Comparison of ENCODE assay signal across 21 cellular contexts in the genomic region with DNA sequence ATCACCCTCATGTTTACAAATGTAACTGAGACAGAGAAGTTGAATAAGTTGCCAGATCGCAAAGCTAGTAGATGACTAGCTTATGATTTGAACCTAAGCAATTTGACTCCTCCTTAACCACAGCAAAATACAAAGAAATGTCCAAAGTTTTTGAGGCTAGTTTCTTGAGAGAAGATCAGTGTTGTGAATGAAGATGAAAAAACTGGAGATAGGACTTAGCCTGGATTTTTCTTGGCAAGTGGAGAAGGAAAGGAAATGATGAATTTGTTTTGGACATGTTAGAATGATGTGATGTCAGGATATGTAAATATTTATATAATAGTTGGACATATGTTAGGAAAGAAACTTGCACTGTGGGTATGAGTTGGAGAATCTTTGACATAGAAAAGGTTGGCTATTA.
DNase-seq lines count a peak whose midpoint lies in the region; ATAC-seq and TF ChIP-seq lines count a peak whose summit lies in the region.
"Had no signal": no experiment of that assay in that cellular context is flagged by ENCODE, and none has a peak within 500 bp of the region (broad histone marks: within the 10 kb centered on the region; RNA-seq: fewer than 3 reads in every experiment).

No MANE protein-coding gene starts in this region.

- TF ChIP-seq EP300 in upper lobe of left lung (IDR thresholded peaks at IDR 0.05) = no peak

- H3K36me3 ChIP-seq in adipocyte (ENCODE audit: control insufficient read depth, insufficient read depth, low read length, severe bottlenecking) (no peaks in the 10 kb centered on the region), upper lobe of left lung (no peaks in the 10 kb centered on the region)
- H3K36me3 ChIP-seq: BE2C had no signal

- H3K4me1 ChIP-seq in adipocyte (ENCODE audit: control insufficient read depth, insufficient read depth, low read length) (peaks cover 4% of the 10 kb centered on the region), upper lobe of left lung (no peaks in the 10 kb centered on the region)
- H3K4me1 ChIP-seq: BE2C, testis had no signal

- 38 to 48% methylated on average over 1 of the region's 1 CpG for WGBS in upper lobe of left lung, 2 donors

- H3K27me3 ChIP-seq in adipocyte (replicated peaks; ENCODE audit: control insufficient read depth, insufficient read depth, low read length) (no peaks in the 10 kb centered on the region), upper lobe of left lung (no peaks in the 10 kb centered on the region)
- H3K27me3 ChIP-seq: BE2C, testis had no signal

- no peak overlapping the region for H3K9ac ChIP-seq in adipocyte (ENCODE audit: low read length)

- no peak for ATAC-seq in GM19467 (IDR thresholded peaks at IDR 0.05; ENCODE audit: unreplicated experiment)
- ATAC-seq in upper lobe of left lung (ENCODE audit: low FRiP score in 2 of 2) = no peak
- no peak for ATAC-seq in left cardiac atrium
- ATAC-seq: effector memory CD8-positive, alpha-beta T cell; GM12878 had no signal

- H3K27ac ChIP-seq in upper lobe of left lung = peak overlapping the region in 1 of 4 donors; percentile 3
- H3K27ac ChIP-seq: testis had no signal

- TF ChIP-seq POLR2A in upper lobe of left lung (IDR thresholded peaks at IDR 0.05) = no peak

- H3K9me3 ChIP-seq in adipocyte (ENCODE audit: control insufficient read depth, low read length) (no peaks in the 10 kb centered on the region), upper lobe of left lung (no peaks in the 10 kb centered on the region)
- H3K9me3 ChIP-seq: BE2C, testis had no signal

- DNase-seq in HT-29 (ENCODE audit: low spot score) (peak; percentile 54), adipocyte (ENCODE audit: low read depth) (peak; percentile 18), fibroblast of mammary gland (ENCODE audit: low read depth) (peak; percentile 54), skeletal muscle cell (ENCODE audit: low read depth) (peak; percentile 65), upper lobe of left lung (no peak), left cardiac atrium (no peak)
- DNase-seq: activated CD4-positive, alpha-beta T cell treated with anti-CD3 and anti-CD28 coated beads, Interleukin-2, amount 50 U/mL, for 48 hours; BE2C; caudate nucleus; effector memory CD8-positive, alpha-beta T cell; KG1; naive B cell; NCI-H1105 treated with DMSO at 0.1 percent for 48 hours; NCI-H2171; RPMI8226; small intestine; stimulated activated CD4-positive, alpha-beta T cell treated with anti-CD3 and anti-CD28 coated beads, Interleukin-4, amount 100 ng/mL, for 4 hours; T-helper 1 cell; testis had no signal

- TF ChIP-seq CTCF in fibroblast of mammary gland (conservative IDR thresholded peaks at IDR 0.05; ENCODE audit: control insufficient read depth, insufficient read depth, low read depth, low read length) = no peak
- no peak for TF ChIP-seq CTCF in upper lobe of left lung (IDR thresholded peaks at IDR 0.05)

- intact Hi-C loops in left cardiac atrium (cut with DNase I) = no loop called here

- no peak overlapping the region for H3K4me3 ChIP-seq in adipocyte (ENCODE audit: low read length)
- H3K4me3 ChIP-seq in fibroblast of mammary gland (ENCODE audit: control insufficient read depth, low read depth, low read length) = no peak overlapping the region
- H3K4me3 ChIP-seq in skeletal muscle cell (ENCODE audit: low read depth, low read length) = no peak overlapping the region
- H3K4me3 ChIP-seq in upper lobe of left lung = no peak overlapping the region
- H3K4me3 ChIP-seq: GM12878, testis had no signal

Comparison
In these comparisons a context has a peak if more than half of its experiments do, and no peak if none do; other contexts are left out.
1. DNase-seq: peak in HT-29 (single experiment), adipocyte (single experiment), fibroblast of mammary gland (single experiment) and skeletal muscle cell (single experiment); none in upper lobe of left lung (0 of 2) and left cardiac atrium (single experiment).